Comparison of ENCODE assay signal across 13 cellular contexts in the genomic region with DNA sequence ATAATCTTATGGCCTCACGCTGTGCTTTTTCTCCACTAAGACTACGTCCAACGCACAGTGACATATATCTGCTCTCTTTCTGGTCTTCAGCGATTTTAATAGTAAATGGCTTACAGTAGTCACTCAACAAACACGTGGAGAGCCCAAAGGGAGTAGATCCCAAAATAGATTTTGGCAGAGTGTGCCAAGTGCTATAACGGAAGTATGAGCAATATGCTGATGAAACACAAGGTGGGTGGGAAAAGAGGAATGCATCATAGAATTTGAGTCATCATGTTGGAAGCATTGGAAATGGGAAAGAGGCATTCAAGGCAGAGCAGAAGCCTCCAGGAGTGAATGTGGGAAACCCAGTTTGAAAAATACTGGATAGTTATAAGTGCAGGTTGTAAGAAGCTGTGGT.
DNase-seq lines count a peak whose midpoint lies in the region; FAIRE-seq and TF ChIP-seq lines count a peak whose summit lies in the region.
"Had no signal": no experiment of that assay in that cellular context is flagged by ENCODE, and none has a peak within 500 bp of the region (broad histone marks: within the 10 kb centered on the region; RNA-seq: fewer than 3 reads in every experiment).

No MANE protein-coding gene starts in this region.

- H3K4me2 ChIP-seq in H1 (ENCODE audit: insufficient read depth in 1 of 2, low read depth in 2 of 2, low read length in 2 of 2) = no peak overlapping the region

- H3K79me1 ChIP-seq in H1 (ENCODE audit: low read depth, low read length) = no peaks in the 10 kb centered on the region

- peaks cover 2% of the 10 kb centered on the region; the same call in 1 of the 2 replicates for H3K23me2 ChIP-seq in H1 (ENCODE audit: low read depth, low read length)

- no peak overlapping the region for H2AK5ac ChIP-seq in H1 (ENCODE audit: low read depth, low read length)

- peaks cover 0 to 3% (median 0%) of the 10 kb centered on the region in 4 experiments; a peak in 2 of 7 replicates for H3K4me1 ChIP-seq in H1 (replicated peaks in 1 of 4; ENCODE audit: control insufficient read depth in 3 of 4, insufficient read depth in 4 of 4, low read length in 3 of 4)
- H3K4me1 ChIP-seq: upper lobe of right lung had no signal

- H4K8ac ChIP-seq in H1 (ENCODE audit: extremely low read depth, insufficient read depth, low read length) = no peak overlapping the region

- no peak overlapping the region for H2AFZ ChIP-seq in H1 (ENCODE audit: low read length)

- CTCF ChIA-PET in H1 (lab: Charles Lee; ENCODE audit: partially characterized antibody) = no interaction called here

- H3K23ac ChIP-seq in H1 (ENCODE audit: insufficient read length) = no peak overlapping the region

- no peak for TF ChIP-seq RAD21 in H1 (IDR thresholded peaks at IDR 0.05 in 1 of 2, conservative IDR thresholded peaks at IDR 0.05 in 1 of 2; ENCODE audit: low read depth in 2 of 2, low read length in 2 of 2)

- no peak overlapping the region; the same call in 1 of the 2 replicates for H2BK15ac ChIP-seq in H1 (ENCODE audit: low read length)

- no peaks in the 10 kb centered on the region for H3K36me3 ChIP-seq in H1 (ENCODE audit: control insufficient read depth in 2 of 4, insufficient read depth in 4 of 4, low read length in 3 of 4)
- H3K36me3 ChIP-seq: upper lobe of right lung had no signal

- no peak overlapping the region for H4K91ac ChIP-seq in H1 (replicated peaks; ENCODE audit: insufficient read length, low read length)

- no peak overlapping the region for H2BK120ac ChIP-seq in H1 (replicated peaks; ENCODE audit: low read depth, low read length)

- peak; percentile 99 for DNase-seq in EH (ENCODE audit: low read depth)
- peak; percentile 92 for DNase-seq in RKO (ENCODE audit: low spot score)
- DNase-seq in H1 (ENCODE audit: low read depth in 1 of 2, low spot score in 2 of 2) = no peak
- peak; percentile 2 for DNase-seq in occipital lobe (lab: John Stamatoyannopoulos, UW)
- no peak for DNase-seq in NCI-H146 (lab: John Stamatoyannopoulos, UW)
- DNase-seq in GM12892 (ENCODE audit: insufficient read length) = no peak
- DNase-seq in NCI-H82 (lab: John Stamatoyannopoulos, UW) = no peak
- DNase-seq in GM19238 (ENCODE audit: insufficient read length, low spot score) = no peak
- DNase-seq: DND-41; effector CD8-positive, alpha-beta T cell; NCI-H2029; upper lobe of right lung had no signal

- H2BK12ac ChIP-seq in H1 (ENCODE audit: low read depth, low read length) = peak overlapping the region; percentile 35; the same call in 1 of the 2 replicates

- H4K20me1 ChIP-seq in H1 (replicated peaks in 1 of 2; ENCODE audit: control insufficient read depth in 1 of 2, insufficient read depth in 2 of 2, low read length in 2 of 2) = no peaks in the 10 kb centered on the region

- H3K27me3 ChIP-seq in H1 (replicated peaks in 1 of 4; ENCODE audit: control insufficient read depth in 3 of 4, extremely low read depth in 1 of 4, insufficient read depth in 3 of 4, low read length in 3 of 4) = no peaks in the 10 kb centered on the region
- H3K27me3 ChIP-seq: upper lobe of right lung had no signal

- no peak overlapping the region for H3K56ac ChIP-seq in H1 (replicated peaks; ENCODE audit: insufficient read length, low read depth, low read length)

- no peak overlapping the region for H3K9ac ChIP-seq in H1 (replicated peaks in 1 of 4; ENCODE audit: extremely low read depth in 1 of 4, low read depth in 3 of 4, low read length in 3 of 4)

- no peak for FAIRE-seq in H1 (lab: Jason Lieb, UNC)
- no peak for FAIRE-seq in GM12892 (lab: Jason Lieb, UNC)

- no peak overlapping the region for H3K4me3 ChIP-seq in H1 (ENCODE audit: extremely low read depth in 1 of 4, insufficient read depth in 2 of 4, low read depth in 3 of 4, low read length in 4 of 4)
- H3K4me3 ChIP-seq: upper lobe of right lung had no signal

- no peak overlapping the region for H4K5ac ChIP-seq in H1 (ENCODE audit: insufficient read length, low read depth, low read length)

- no peak for TF ChIP-seq CTCF in H1 (IDR thresholded peaks at IDR 0.05; ENCODE audit: control extremely low read depth in 1 of 3, insufficient read depth in 1 of 3, low read depth in 1 of 3, low read length in 3 of 3)

- no peak overlapping the region for H2BK5ac ChIP-seq in H1 (ENCODE audit: low read depth, low read length)

- 88% methylated on average over 6 of the region's 6 CpGs; no CpG with 5 or more reads in 1 of the 2 experiments for WGBS in H1 (ENCODE audit: extremely low coverage in 1 of 2, insufficient coverage in 1 of 2, insufficient read length in 1 of 2, insufficient replicate concordance in 2 of 2, low coverage in 1 of 2, low lambda C conversion rate in 2 of 2, missing lambda C conversion rate in 1 of 2), 2 experiments

- no peak overlapping the region for H3K4ac ChIP-seq in H1 (replicated peaks; ENCODE audit: insufficient read length, low read depth, low read length)

- no peak for TF ChIP-seq EP300 in H1 (IDR thresholded peaks at IDR 0.05; ENCODE audit: borderline replicate concordance in 1 of 2, low read depth in 2 of 2, low read length in 2 of 2)

- H3K27ac ChIP-seq in H1 (ENCODE audit: low read depth, low read length) = no peak overlapping the region
- H3K27ac ChIP-seq: HL-60, upper lobe of right lung had no signal

- H3K14ac ChIP-seq in H1 (ENCODE audit: insufficient read length) = no peak overlapping the region

- no peak overlapping the region for H2BK20ac ChIP-seq in H1 (ENCODE audit: low read length)

- H3K18ac ChIP-seq in H1 (ENCODE audit: extremely low read depth, low read length) = no peak overlapping the region

- H3K9me3 ChIP-seq in H1 (ENCODE audit: insufficient read depth in 2 of 2, low read depth in 1 of 2, low read length in 1 of 2) = no peaks in the 10 kb centered on the region
- H3K9me3 ChIP-seq: upper lobe of right lung had no signal

- H3K79me2 ChIP-seq in H1 (ENCODE audit: control insufficient read depth in 1 of 2, insufficient read depth in 2 of 2, low read length in 2 of 2) = no peaks in the 10 kb centered on the region

- POLR2A ChIA-PET in H1 (lab: Charles Lee; ENCODE audit: partially characterized antibody) = no interaction called here

- TF ChIP-seq POLR2A in H1 (IDR thresholded peaks at IDR 0.05; ENCODE audit: control extremely low read depth in 1 of 2, low read depth in 2 of 2, low read length in 2 of 2) = no peak
- no peak for TF ChIP-seq POLR2A in GM12892 (IDR thresholded peaks at IDR 0.05; ENCODE audit: low read depth, low read length)

TF ChIP-seq in H1, 55 proteins besides CTCF, POLR2A, EP300 and RAD21:
- no peak for TF ChIP-seq RXRA (IDR thresholded peaks at IDR 0.05; ENCODE audit: insufficient read depth, low read depth, low read length)

Comparison
In these comparisons a context has a peak if more than half of its experiments do, and no peak if none do; other contexts are left out.
1. DNase-seq: peak in EH (single experiment), RKO (single experiment) and occipital lobe (single experiment); none in H1 (0 of 2), NCI-H146 (single experiment), GM12892 (single experiment), NCI-H82 (single experiment) and GM19238 (single experiment).